Comparison of ENCODE assay signal across 24 cellular contexts in the genomic region with DNA sequence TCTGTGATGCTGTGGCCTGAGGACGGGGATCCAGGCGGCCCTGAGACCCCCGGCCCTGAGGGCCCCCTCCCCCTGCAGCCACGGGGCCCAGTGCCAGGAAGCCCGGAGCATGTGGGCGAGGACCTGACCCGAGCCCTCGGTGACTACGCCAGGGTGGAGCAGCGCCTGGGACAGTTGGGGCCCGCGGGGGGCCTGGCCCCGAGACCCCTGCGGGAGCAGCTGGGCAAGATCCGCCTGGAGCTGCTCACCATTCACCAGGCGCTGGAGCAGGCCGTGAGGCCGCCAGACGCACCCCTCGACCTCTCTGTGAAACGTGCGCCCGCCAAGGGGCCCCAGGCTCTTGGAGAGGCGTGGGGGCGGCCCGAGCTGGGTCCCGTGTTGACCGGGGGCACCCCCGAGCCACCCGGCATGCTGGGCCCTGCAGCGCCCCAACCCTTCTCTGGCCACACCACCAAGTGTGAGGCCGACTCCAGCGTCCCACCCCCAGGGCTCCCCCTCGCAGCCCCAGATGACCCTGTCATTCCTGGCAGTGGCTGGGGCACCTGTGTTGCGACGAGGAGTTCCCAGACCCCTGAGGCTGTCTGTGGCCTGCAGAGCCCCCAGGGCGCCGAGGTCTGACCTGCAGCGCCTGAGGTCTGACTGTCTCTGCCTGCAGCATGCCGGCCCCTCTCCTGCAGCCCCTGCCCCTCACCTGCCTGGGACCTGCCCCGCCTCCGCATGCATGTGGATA. TPM values are rescaled to one million over a fixed set of nuclear protein-coding genes. Genes with fewer than 3 reads are reported as not detected.
"Had no signal": no experiment of that assay in that cellular context is flagged by ENCODE, and none has a peak within 500 bp of the region (broad histone marks: within the 10 kb centered on the region; RNA-seq: fewer than 3 reads in every experiment).

No MANE protein-coding gene starts in this region.

- FAIRE-seq: keratinocyte, urothelium cell line had no signal

- ATAC-seq: activated CD4-positive, CD25-positive, alpha-beta regulatory T cell treated with anti-CD3 and anti-CD28 coated beads, Interleukin-2, amount 50 U/mL, for 24 hours; heart left ventricle; left lobe of liver; naive thymus-derived CD4-positive, alpha-beta T cell; psoas muscle; right cardiac atrium had no signal

- H3K27ac ChIP-seq: epithelial cell of prostate, heart left ventricle, psoas muscle, suprapubic skin, tibial nerve had no signal

- H3K9me3 ChIP-seq: heart left ventricle, psoas muscle, stomach, suprapubic skin, tibial nerve had no signal

- H3K36me3 ChIP-seq: heart left ventricle, stomach, suprapubic skin, tibial nerve had no signal

- DNase-seq: activated CD4-positive, alpha-beta memory T cell treated with anti-CD3 and anti-CD28 coated beads, Interleukin-2, amount 10 ng/mL, durations not matched to agents 7 days and 5 days; activated CD4-positive, alpha-beta T cell treated with anti-CD3 and anti-CD28 coated beads, Interleukin-2, amount 10 ng/mL, durations not matched to agents 24 days and 14 days; activated effector memory CD4-positive, alpha-beta T cell treated with anti-CD3 and anti-CD28 coated beads, Interleukin-2, amount 50 U/mL, for 16 hours; activated naive CD4-positive, alpha-beta T cell treated with anti-CD3 and anti-CD28 coated beads, Interleukin-2, amount 10 ng/mL, durations not matched to agents 7 days and 5 days; activated T-cell treated with anti-CD3 and anti-CD28 coated beads for 4 hours; cortex of kidney; heart left ventricle; naive thymus-derived CD4-positive, alpha-beta T cell; psoas muscle; right cardiac atrium; stimulated activated CD4-positive, alpha-beta T cell treated with anti-CD3 and anti-CD28 coated beads, Interleukin-1b, Interleukin-23, amount 100 ng/mL, for 48 hours; stomach; T1000 had no signal

- H3K4me3 ChIP-seq: heart left ventricle, lung, psoas muscle, stomach, suprapubic skin, tibial nerve had no signal

RNA-seq across cellular contexts. Expression of a gene that starts 4.7 kb away (rescaled TPM):
- total RNA-seq: activated CD4-positive, alpha-beta memory T cell treated with anti-CD3 and anti-CD28 coated beads, Interleukin-2, amount 10 ng/mL, durations not matched to agents 7 days and 5 days; activated CD4-positive, alpha-beta T cell treated with anti-CD3 and anti-CD28 coated beads, Interleukin-2, amount 10 ng/mL, durations not matched to agents 24 days and 14 days; fibroblast of villous mesenchyme; heart left ventricle; left lobe of liver; lung; naive thymus-derived CD4-positive, alpha-beta T cell; osteocyte; psoas muscle; right cardiac atrium; skeletal muscle tissue; stomach; suprapubic skin; tibial nerve had no signal
- polyA plus RNA-seq: heart left ventricle; keratinocyte; lung; naive thymus-derived CD4-positive, alpha-beta T cell; psoas muscle; right cardiac atrium; stomach had no signal
